ENCODE assay signal across 19 cellular contexts in the genomic region with DNA sequence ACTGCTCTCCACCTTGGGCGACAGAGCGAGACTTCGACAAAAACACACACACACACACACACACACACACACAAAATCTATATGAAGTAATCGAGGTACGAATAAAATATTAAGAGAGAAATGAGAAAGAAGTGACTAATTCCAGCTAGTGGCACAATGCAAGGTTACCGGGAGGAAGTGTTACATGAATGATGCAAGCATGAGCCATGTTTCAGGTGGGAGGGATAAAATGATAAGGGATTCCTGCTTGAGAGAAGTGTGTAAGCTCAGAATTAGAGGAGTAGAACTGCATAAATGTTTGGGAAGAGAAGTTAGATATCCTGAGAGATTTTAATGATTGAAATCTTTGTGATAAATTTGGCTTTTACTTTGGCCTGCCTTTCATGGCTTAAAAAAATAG. TPM values are rescaled to one million over a fixed set of nuclear protein-coding genes. Genes with fewer than 3 reads are reported as not detected.
A peak's percentile ranks its signal among the peaks of the same experiment; 100 is the strongest.
DNase-seq lines count a peak whose midpoint lies in the region; TF ChIP-seq lines count a peak whose summit lies in the region.
"Had no signal": no experiment of that assay in that cellular context is flagged by ENCODE, and none has a peak within 500 bp of the region (broad histone marks: within the 10 kb centered on the region; RNA-seq: fewer than 3 reads in every experiment).

No MANE protein-coding gene starts in this region.

- peak; percentile 18 for DNase-seq in A172 (ENCODE audit: low spot score)
- peak; percentile 77 for DNase-seq in HPDE6-E6E7 (ENCODE audit: extremely low spot score)
- peak; percentile 30 for DNase-seq in SW480 (ENCODE audit: low spot score)
- peak; percentile 26 for DNase-seq in fibroblast of pulmonary artery (ENCODE audit: low read depth)
- DNase-seq in NCI-H1048 (lab: John Stamatoyannopoulos, UW): no peak
- no peak for DNase-seq in prostate gland (ENCODE audit: low spot score)
- no peak for DNase-seq in hippocampal formation (lab: John Stamatoyannopoulos, UW)
- no peak for DNase-seq in superior temporal gyrus (ENCODE audit: extremely low spot score)
- DNase-seq: CD8-positive, alpha-beta memory T cell; DND-41; HFFc6; NCI-H1417; NCI-H187 treated with DMSO at 0.1 percent for 48 hours; NCI-H446 treated with DMSO at 0.1 percent for 48 hours; NCI-H774; PC-9 had no signal

- WGBS in prostate gland: 91% methylated on average over 6 of the region's 6 CpGs

- no peaks in the 10 kb centered on the region for H3K36me3 ChIP-seq in prostate gland
- H3K36me3 ChIP-seq: BLaER1 had no signal

- H3K4me3 ChIP-seq in fibroblast of pulmonary artery (replicated peaks; ENCODE audit: low read depth, low read length) (no peak overlapping the region), prostate gland (no peak overlapping the region)
- H3K4me3 ChIP-seq: BLaER1, PC-9, SK-N-MC had no signal

- H3K27me3 ChIP-seq in prostate gland (replicated peaks; ENCODE audit: insufficient read depth): no peaks in the 10 kb centered on the region
- H3K27me3 ChIP-seq: BLaER1 had no signal

- no peak for TF ChIP-seq POLR2A in prostate gland (IDR thresholded peaks at IDR 0.05)

- no peaks in the 10 kb centered on the region for H3K4me1 ChIP-seq in prostate gland (replicated peaks)
- H3K4me1 ChIP-seq: BLaER1 had no signal

- TF ChIP-seq CTCF in fibroblast of pulmonary artery (IDR thresholded peaks at IDR 0.05; ENCODE audit: low read length, missing control alignments): no peak
- TF ChIP-seq CTCF in prostate gland (IDR thresholded peaks at IDR 0.05): no peak

- no peaks in the 10 kb centered on the region for H3K9me3 ChIP-seq in prostate gland

- H3K27ac ChIP-seq in prostate gland: no peak overlapping the region
- H3K27ac ChIP-seq: BLaER1, PC-9, SK-N-MC had no signal

- intact Hi-C loops in prostate gland (cut with DNase I): no loop called here

RNA-seq across cellular contexts. Expression of a gene that starts 18.8 kb away (rescaled TPM):
- 35.6 and 62.6 TPM in 2 replicates for total RNA-seq in A172 (2014; rRNA removed; shearing (Covaris generic))
- under 1 TPM in 1 of 2 donors, not detected in 1; 0.14 TPM for total RNA-seq in prostate gland
- total RNA-seq: CD8-positive, alpha-beta memory T cell; LHCN-M2; PC-9 had no signal

Comparison
In these comparisons a context has a peak if more than half of its experiments do, and no peak if none do; other contexts are left out.
1. DNase-seq: peak in A172 (single experiment), HPDE6-E6E7 (single experiment), SW480 (single experiment) and fibroblast of pulmonary artery (single experiment); none in NCI-H1048 (single experiment), prostate gland (single experiment), hippocampal formation (0 of 2) and superior temporal gyrus (single experiment).
2. RNA of a gene that starts 18.8 kb away (total RNA-seq): 35.6 to 62.6 TPM in A172; 0.14 TPM in prostate gland; every median in the first group is over 10 times any median in the second.